Comparison of ENCODE assay signal across 11 cellular contexts in genomic region chr6:166618866-166619761, GRCh38. TPM values are rescaled to one million over a fixed set of nuclear protein-coding genes. Genes with fewer than 3 reads are reported as not detected.
DNase-seq lines count a peak whose midpoint lies in the region; ATAC-seq and TF ChIP-seq lines count a peak whose summit lies in the region.
"Had no signal": no experiment of that assay in that cellular context is flagged by ENCODE, and none has a peak within 500 bp of the region (broad histone marks: within the 10 kb centered on the region; RNA-seq: fewer than 3 reads in every experiment).

No MANE protein-coding gene starts in this region.

- H3K36me3 ChIP-seq in rectal smooth muscle tissue (ENCODE audit: control insufficient read depth, insufficient read depth, low read length) = no peaks in the 10 kb centered on the region

- DNase-seq in AG09309 (ENCODE audit: low read depth) = peak; percentile 53
- peak; percentile 98 for DNase-seq in astrocyte of the cerebellum (ENCODE audit: low read depth)
- peak; percentile 72 for DNase-seq in fibroblast of the aortic adventitia (ENCODE audit: low read depth)
- DNase-seq in NCI-H1105 treated with DMSO at 0.1 percent for 48 hours (lab: John Stamatoyannopoulos, UW) = no peak
- no peak for DNase-seq in SKM-1 treated with dmso at 0.1 percent for 144 hours (lab: John Stamatoyannopoulos, UW; ENCODE audit: unreplicated experiment)
- DNase-seq: activated T-cell treated with anti-CD3 and anti-CD28 coated beads, Interleukin-2, amount 50 U/mL, for 24 hours; foreskin melanocyte; retina had no signal

- H3K4me3 ChIP-seq in AG09309 (ENCODE audit: control insufficient read depth, low read depth, low read length) (no peak overlapping the region), astrocyte of the cerebellum (ENCODE audit: low read depth, low read length) (peak overlapping the region; percentile 10), fibroblast of the aortic adventitia (ENCODE audit: low read depth, low read length) (no peak overlapping the region), rectal smooth muscle tissue (ENCODE audit: low read length) (no peak overlapping the region)

- ATAC-seq in HG02981 (IDR thresholded peaks at IDR 0.05; ENCODE audit: unreplicated experiment) (no peak), HG03039 (IDR thresholded peaks at IDR 0.05; ENCODE audit: unreplicated experiment) (no peak)

- H3K4me1 ChIP-seq in rectal smooth muscle tissue (ENCODE audit: control insufficient read depth, insufficient read depth, low read length) = peaks cover 18% of the 10 kb centered on the region

- no peak overlapping the region for H3K9ac ChIP-seq in rectal smooth muscle tissue (ENCODE audit: low read length)

- TF ChIP-seq CTCF in AG09309 (IDR thresholded peaks at IDR 0.05; ENCODE audit: control insufficient read depth, insufficient read depth, low read depth, low read length, missing control alignments) (no peak), astrocyte of the cerebellum (IDR thresholded peaks at IDR 0.05; ENCODE audit: low read depth, low read length, missing control alignments) (no peak), fibroblast of the aortic adventitia (IDR thresholded peaks at IDR 0.05; ENCODE audit: insufficient read depth, low read length) (no peak)

- H3K27me3 ChIP-seq in rectal smooth muscle tissue (ENCODE audit: control insufficient read depth, insufficient read depth, low read length) = no peaks in the 10 kb centered on the region

- peak overlapping the region; percentile 48 for H3K27ac ChIP-seq in rectal smooth muscle tissue (ENCODE audit: low read depth, low read length)

- in situ Hi-C loops in astrocyte of the cerebellum (cut with HindIII; ENCODE audit: low sequenced_read_pairs) = no loop called here

RNA-seq across cellular contexts. Expression of gene RPS6KA2, which starts 7.9 kb away (rescaled TPM):
- 32.5 and 89.7 TPM in 2 replicates for total RNA-seq in fibroblast of the aortic adventitia (ENCODE audit: low replicate concordance)

RNA-seq across cellular contexts. Expression of gene RAMACL, which starts 32.6 kb away (rescaled TPM):
- 2.4 and 2.5 TPM in 2 replicates for total RNA-seq in fibroblast of the aortic adventitia (ENCODE audit: low replicate concordance)

Comparison
In these comparisons a context has a peak if more than half of its experiments do, and no peak if none do; other contexts are left out.
1. DNase-seq: peak in AG09309 (single experiment), astrocyte of the cerebellum (single experiment) and fibroblast of the aortic adventitia (single experiment); none in NCI-H1105 treated with DMSO at 0.1 percent for 48 hours (single experiment) and SKM-1 treated with dmso at 0.1 percent for 144 hours (single experiment).